7 cellular contexts compared by ENCODE assay signal in the genomic region with DNA sequence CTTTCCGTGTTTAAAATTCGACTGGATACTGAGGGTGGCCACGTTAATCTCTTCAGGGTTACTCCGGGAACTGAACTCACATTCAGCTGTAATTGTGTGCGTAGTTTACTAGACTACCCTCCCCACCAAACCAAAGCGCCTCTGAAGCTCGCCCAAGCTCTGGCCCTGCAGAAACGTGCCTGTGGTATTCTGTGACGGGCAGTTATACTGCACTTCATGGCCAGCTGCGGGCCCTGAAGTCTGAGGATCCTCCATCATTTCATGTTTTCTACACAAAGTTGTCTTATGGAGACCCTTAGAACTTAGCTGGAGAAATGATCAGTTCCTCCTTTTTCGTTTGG. TPM values are rescaled to one million over a fixed set of nuclear protein-coding genes. Genes with fewer than 3 reads are reported as not detected.
DNase-seq lines count a peak whose midpoint lies in the region; ATAC-seq and TF ChIP-seq lines count a peak whose summit lies in the region.

No MANE protein-coding gene starts in this region.

- no peak overlapping the region for H4K91ac ChIP-seq in IMR-90 (ENCODE audit: insufficient read depth, low read depth, low read length)

- H3K14ac ChIP-seq in IMR-90 (replicated peaks; ENCODE audit: low read depth, low read length), result peak overlapping the region; percentile 73; the same call in 1 of the 2 replicates

- H3K27ac ChIP-seq in IMR-90 (ENCODE audit: insufficient read depth, low read length) (peak overlapping the region; percentile 77; the same call in 1 of the 2 replicates), brain microvascular endothelial cell (peak overlapping the region; percentile 72), mesodermal cell (ENCODE audit: low read depth, low read length, severe bottlenecking) (no peak overlapping the region)

- H2BK15ac ChIP-seq in IMR-90 (ENCODE audit: low read depth, low read length), result no peak overlapping the region

- no peak overlapping the region for H2BK20ac ChIP-seq in IMR-90 (ENCODE audit: low read depth, low read length)

- H2AFZ ChIP-seq in IMR-90 (replicated peaks; ENCODE audit: low read length, poor library complexity), result peak overlapping the region; percentile 92

- CTCF ChIA-PET in IMR-90 (lab: Yijun Ruan, JAX), result interaction anchor here (0.8 kb wide), 1 partner anchor 10 kb away, joined by 3 read pairs; no protein-coding TSS in a partner anchor

- H3K4me1 ChIP-seq in IMR-90 (ENCODE audit: control insufficient read depth, insufficient read depth, low read length) (no peaks in the 10 kb centered on the region), mesodermal cell (ENCODE audit: control insufficient read depth, insufficient read depth, low read length, poor library complexity, severe bottlenecking) (no peaks in the 10 kb centered on the region)

- WGBS in IMR-90 (ENCODE audit: extremely low coverage in 2 of 2, insufficient read length in 1 of 2), 2 experiments, result 17% methylated on average over 1 of the region's 11 CpGs; no CpG with 5 or more reads in 1 of the 2 experiments
- WGBS in mesodermal cell (ENCODE audit: insufficient coverage in 2 of 2), 2 experiments, result 6 to 16% methylated on average over 8 to 10 of the region's 11 CpGs

- H2AK5ac ChIP-seq in IMR-90 (ENCODE audit: low read depth, low read length), result no peak overlapping the region; the same call in 1 of the 2 replicates

- ATAC-seq in GM18868 (IDR thresholded peaks at IDR 0.05; ENCODE audit: unreplicated experiment) (peak; percentile 5), IMR-90 (ENCODE audit: low read depth) (peak; percentile 9; the same call in 1 of the 2 replicates), HG02884 (IDR thresholded peaks at IDR 0.05; ENCODE audit: unreplicated experiment) (no peak), GM19328 (IDR thresholded peaks at IDR 0.05; ENCODE audit: unreplicated experiment) (no peak), GM21786 (IDR thresholded peaks at IDR 0.05; ENCODE audit: unreplicated experiment) (no peak)

- dilution Hi-C loops in IMR-90 (cut with HindIII; ENCODE audit: low sequenced_read_pairs, unreplicated experiment), result no loop called here

- no peaks in the 10 kb centered on the region for H3K9me1 ChIP-seq in IMR-90 (ENCODE audit: insufficient read depth, low read length)

- H3K36me3 ChIP-seq in IMR-90 (ENCODE audit: control insufficient read depth, insufficient read depth, low read length), result peaks cover 3% of the 10 kb centered on the region
- no peaks in the 10 kb centered on the region for H3K36me3 ChIP-seq in brain microvascular endothelial cell (replicated peaks)
- H3K36me3 ChIP-seq in mesodermal cell (ENCODE audit: control insufficient read depth, insufficient read depth, low read length), result peaks cover 30% of the 10 kb centered on the region

- 0 out of 2 replicates have a peak overlapping the region, but pooled peaks have one; percentile 19 for H3K23ac ChIP-seq in IMR-90 (ENCODE audit: low read depth, low read length)

- DNase-seq in IMR-90 (peak; percentile 27), brain microvascular endothelial cell (peak; percentile 12)

- no peak for TF ChIP-seq POLR2A in IMR-90 (IDR thresholded peaks at IDR 0.05; ENCODE audit: low read depth, low read length)

- H2BK120ac ChIP-seq in IMR-90 (ENCODE audit: low read depth, low read length), result no peak overlapping the region

- BruUV-seq in IMR-90 (replicated peaks; lab: Mats Ljungman, UMichigan), result no TSS peak

- H3K9ac ChIP-seq in IMR-90 (ENCODE audit: low read depth, low read length), result peak overlapping the region; percentile 89

- H3K4me3 ChIP-seq in IMR-90 (ENCODE audit: insufficient read depth, low read depth, low read length) (peak overlapping the region; percentile 83), brain microvascular endothelial cell (ENCODE audit: low read depth, low read length) (peak overlapping the region; percentile 97), mesodermal cell (ENCODE audit: extremely low read depth, insufficient read depth, low read length, poor library complexity, severe bottlenecking) (peak overlapping the region; percentile 83)

- H3K4ac ChIP-seq in IMR-90 (ENCODE audit: low read depth, low read length), result 0 out of 2 replicates have a peak overlapping the region, but pooled peaks have one; percentile 47

- in situ Hi-C loops in IMR-90 (cut with MboI; ENCODE audit: low sequenced_read_pairs) (no loop called here), brain microvascular endothelial cell (cut with HindIII; ENCODE audit: low pct_ligation_motif_present, low sequenced_read_pairs) (no loop called here)

- H2AK9ac ChIP-seq in IMR-90 (replicated peaks; ENCODE audit: low read depth, low read length, poor library complexity), result peak overlapping the region; percentile 86

- H4K20me1 ChIP-seq in IMR-90 (ENCODE audit: insufficient read depth, low read length), result no peaks in the 10 kb centered on the region

- intact Hi-C loops in IMR-90 (cut with micrococcal nuclease), result loop anchor here (1.0 to 2.0 kb wide), 3 partner anchors 50 to 142 kb away; partner anchors contain the start of genes ZNF140 and ZNF84

- H3K79me1 ChIP-seq in IMR-90 (ENCODE audit: low read depth in 1 of 2, low read length in 2 of 2), result peaks cover 9 to 12% of the 10 kb centered on the region in 2 experiments; a peak in 3 of 4 replicates

- peak overlapping the region; percentile 95 to 96; a peak in 3 of 4 replicates for H4K8ac ChIP-seq in IMR-90 (ENCODE audit: low read depth in 2 of 2, low read length in 2 of 2)

- H2BK5ac ChIP-seq in IMR-90 (ENCODE audit: low read depth, low read length, poor library complexity, severe bottlenecking), result peak overlapping the region; percentile 33

- H3K9me3 ChIP-seq in IMR-90 (ENCODE audit: control insufficient read depth, insufficient read depth, low read length) (peaks cover 13% of the 10 kb centered on the region; the same call in 1 of the 2 replicates), mesodermal cell (ENCODE audit: control insufficient read depth, low read length) (peaks cover 39% of the 10 kb centered on the region)

- TF ChIP-seq RAD21 in IMR-90 (IDR thresholded peaks at IDR 0.05; ENCODE audit: low read length), result no peak

- POLR2A ChIA-PET in IMR-90 (lab: Charles Lee; ENCODE audit: unreplicated experiment), result no interaction called here

- H3K18ac ChIP-seq in IMR-90 (ENCODE audit: low read depth, low read length), result no peak overlapping the region

- H3K4me2 ChIP-seq in IMR-90 (ENCODE audit: low read depth, low read length), result peak overlapping the region; percentile 96

- no peaks in the 10 kb centered on the region for H3K27me3 ChIP-seq in IMR-90 (ENCODE audit: control insufficient read depth, insufficient read depth, low read length)
- no peaks in the 10 kb centered on the region for H3K27me3 ChIP-seq in brain microvascular endothelial cell (replicated peaks)

- TF ChIP-seq CTCF in IMR-90 (conservative IDR thresholded peaks at IDR 0.05; ENCODE audit: low read depth, low read length) (no peak), brain microvascular endothelial cell (IDR thresholded peaks at IDR 0.05; ENCODE audit: low read depth, low read length, missing control alignments) (no peak)

- no peak overlapping the region; the same call in 1 of the 2 replicates for H4K5ac ChIP-seq in IMR-90 (ENCODE audit: low read depth, low read length)

- 0 out of 2 replicates have a peak overlapping the region, but pooled peaks have one; percentile 48 for H3K56ac ChIP-seq in IMR-90 (ENCODE audit: extremely low read depth, insufficient read depth, low read length)

TF ChIP-seq in IMR-90, 13 proteins besides CTCF, POLR2A, EP300 and RAD21:
- TF ChIP-seq NFE2L2 (IDR thresholded peaks at IDR 0.05; ENCODE audit: low read depth, low read length) (no peak), RCOR1 (IDR thresholded peaks at IDR 0.05; ENCODE audit: insufficient replicate concordance, low read length) (no peak), BHLHE40 (IDR thresholded peaks at IDR 0.05; ENCODE audit: low read depth, low read length) (no peak), MAFK (IDR thresholded peaks at IDR 0.05; ENCODE audit: low read depth, low read length) (no peak)
- TF ChIP-seq, protein P1, sequence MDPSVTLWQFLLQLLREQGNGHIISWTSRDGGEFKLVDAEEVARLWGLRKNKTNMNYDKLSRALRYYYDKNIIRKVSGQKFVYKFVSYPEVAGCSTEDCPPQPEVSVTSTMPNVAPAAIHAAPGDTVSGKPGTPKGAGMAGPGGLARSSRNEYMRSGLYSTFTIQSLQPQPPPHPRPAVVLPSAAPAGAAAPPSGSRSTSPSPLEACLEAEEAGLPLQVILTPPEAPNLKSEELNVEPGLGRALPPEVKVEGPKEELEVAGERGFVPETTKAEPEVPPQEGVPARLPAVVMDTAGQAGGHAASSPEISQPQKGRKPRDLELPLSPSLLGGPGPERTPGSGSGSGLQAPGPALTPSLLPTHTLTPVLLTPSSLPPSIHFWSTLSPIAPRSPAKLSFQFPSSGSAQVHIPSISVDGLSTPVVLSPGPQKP (IDR thresholded peaks at IDR 0.05; ENCODE audit: borderline replicate concordance, low read depth, low read length), result no peak

RNA-seq across cellular contexts. Expression of gene ZNF26, which starts 0.7 kb away (rescaled TPM):
- 11.8 and 12.2 TPM in 2 replicates for total RNA-seq in IMR-90 (2012; rRNA removed)
- 6.3 and 9.4 TPM in 2 replicates for polyA plus RNA-seq in IMR-90 (2012; rRNA removed)
- 5.6 and 6.3 TPM in 2 replicates for polyA plus RNA-seq in IMR-90 (2012; cell fraction: cytosol; rRNA removed)
- polyA plus RNA-seq in IMR-90 (2012; cell fraction: nucleus; rRNA removed; ENCODE audit: low replicate concordance), result 16.6 and 21.6 TPM in 2 replicates
- polyA plus RNA-seq in mesodermal cell (2013, experiment 1 of 2), result 6.3 TPM
- polyA plus RNA-seq in mesodermal cell (2013, experiment 2 of 2), result 4.5 TPM

RNA-seq across cellular contexts. Expression of gene ZNF605, which starts 30.7 kb away (rescaled TPM):
- total RNA-seq in IMR-90 (2012; rRNA removed), result 9.9 and 11.4 TPM in 2 replicates
- polyA plus RNA-seq in IMR-90 (2012; rRNA removed), result 3.6 and 3.9 TPM in 2 replicates
- 0.40 and 0.49 TPM in 2 replicates for polyA plus RNA-seq in IMR-90 (2012; cell fraction: cytosol; rRNA removed)
- 6.5 and 32.0 TPM in 2 replicates for polyA plus RNA-seq in IMR-90 (2012; cell fraction: nucleus; rRNA removed; ENCODE audit: low replicate concordance)
- 6.2 TPM for polyA plus RNA-seq in mesodermal cell (2013, experiment 1 of 2)
- polyA plus RNA-seq in mesodermal cell (2013, experiment 2 of 2), result 7.7 TPM

RNA-seq across cellular contexts. Expression of gene ZNF84, which starts 50.5 kb away (rescaled TPM):
- 28.1 and 38.5 TPM in 2 replicates for total RNA-seq in IMR-90 (2012; rRNA removed)
- polyA plus RNA-seq in IMR-90 (2012; rRNA removed), result 11.0 and 14.9 TPM in 2 replicates
- 2.3 and 4.6 TPM in 2 replicates for polyA plus RNA-seq in IMR-90 (2012; cell fraction: cytosol; rRNA removed)
- polyA plus RNA-seq in IMR-90 (2012; cell fraction: nucleus; rRNA removed; ENCODE audit: low replicate concordance), result 9.9 and 68.1 TPM in 2 replicates
- polyA plus RNA-seq in mesodermal cell (2013, experiment 1 of 2), result 16.5 TPM
- 17.1 TPM for polyA plus RNA-seq in mesodermal cell (2013, experiment 2 of 2)

Comparison
In these comparisons a context has a peak if more than half of its experiments do, and no peak if none do; other contexts are left out.
1. ATAC-seq: peak in GM18868 (single experiment) and IMR-90 (single experiment); none in HG02884 (single experiment), GM19328 (single experiment) and GM21786 (single experiment).
2. Peak in every context shown above with its lines, with median percentiles within 50 percentile points of each other: H3K4me3 ChIP-seq.